In the genomic region with DNA sequence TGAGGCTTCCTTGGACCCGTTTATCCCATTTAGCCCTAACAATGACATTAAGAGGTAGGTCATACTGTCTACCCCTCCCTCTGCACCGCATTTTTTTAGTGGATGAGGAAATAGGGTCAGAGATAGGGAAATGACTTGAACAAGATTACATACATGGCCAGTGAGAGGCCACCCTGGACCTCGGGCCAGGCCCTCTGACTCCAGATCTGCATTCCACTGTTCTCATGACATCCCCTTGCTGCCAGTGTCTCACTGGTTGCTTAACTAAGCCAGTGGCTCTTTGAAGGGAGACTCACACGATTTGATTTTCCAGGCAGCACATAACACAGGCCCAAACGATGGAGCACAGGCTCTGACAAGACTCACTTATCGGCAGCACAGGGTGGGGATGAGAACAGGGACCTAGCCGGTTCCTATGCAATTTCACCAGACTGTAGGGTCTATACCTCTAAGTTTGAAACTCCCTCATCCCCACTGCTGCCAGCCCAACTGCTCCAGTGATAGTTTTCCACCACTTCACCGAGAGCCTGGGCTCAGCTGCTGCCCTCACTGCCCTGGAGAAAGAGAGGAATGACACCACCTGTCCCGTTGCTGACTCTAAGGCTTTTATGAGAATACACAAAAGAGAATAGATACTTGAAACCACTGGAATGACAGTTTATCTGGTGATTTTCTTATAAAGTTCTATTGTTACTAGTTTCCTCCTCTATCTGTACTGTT, we compare ENCODE assay signal across 16 cellular contexts. TPM values are rescaled to one million over a fixed set of nuclear protein-coding genes. Genes with fewer than 3 reads are reported as not detected.
A peak's percentile ranks its signal among the peaks of the same experiment; 100 is the strongest.
DNase-seq lines count a peak whose midpoint lies in the region; ATAC-seq and TF ChIP-seq lines count a peak whose summit lies in the region.
"Had no signal": no experiment of that assay in that cellular context is flagged by ENCODE, and none has a peak within 500 bp of the region (broad histone marks: within the 10 kb centered on the region; RNA-seq: fewer than 3 reads in every experiment).

No MANE protein-coding gene starts in this region.

- TF ChIP-seq CTCF in natural killer cell (IDR thresholded peaks at IDR 0.05) (no peak), fibroblast of villous mesenchyme (IDR thresholded peaks at IDR 0.05; ENCODE audit: insufficient read depth, low read depth, low read length) (no peak)

- peak in 1 of 3 donors; percentile 57 for ATAC-seq in natural killer cell
- no peak for ATAC-seq in natural killer cell treated with Interleukin-12 subunit alpha and Interleukin-12 subunit beta and Interleukin-15 and Interleukin-18, amount 100 ng/mL, for 72 hours
- ATAC-seq in naive thymus-derived CD4-positive, alpha-beta T cell, result peak; percentile 48
- no peak for ATAC-seq in HG03108 (IDR thresholded peaks at IDR 0.05; ENCODE audit: unreplicated experiment)
- ATAC-seq in HG03571 (IDR thresholded peaks at IDR 0.05; ENCODE audit: unreplicated experiment), result no peak
- ATAC-seq: activated CD4-positive, alpha-beta T cell treated with anti-CD3 and anti-CD28 coated beads for 36 hours; GM23338 had no signal

- no peaks in the 10 kb centered on the region for H3K36me3 ChIP-seq in naive thymus-derived CD4-positive, alpha-beta T cell (ENCODE audit: control insufficient read depth in 2 of 3, insufficient read depth in 3 of 3, low read length in 3 of 3)

- peaks cover 2 to 6% of the 10 kb centered on the region in 2 donors for H3K9me3 Mint-ChIP-seq in natural killer cell
- peaks cover 8% of the 10 kb centered on the region for H3K9me3 Mint-ChIP-seq in natural killer cell treated with Interleukin-12 subunit alpha and Interleukin-12 subunit beta and Interleukin-15 and Interleukin-18, amount 100 ng/mL, for 72 hours
- H3K9me3 Mint-ChIP-seq in naive thymus-derived CD4-positive, alpha-beta T cell, result peaks cover 0 to 19% (median 7%) of the 10 kb centered on the region in 11 donors

- intact Hi-C loops in natural killer cell (cut with micrococcal nuclease), result no loop called here
- intact Hi-C loops in naive thymus-derived CD4-positive, alpha-beta T cell (cut with micrococcal nuclease), result no loop called here

- in situ Hi-C loops in ACHN (cut with HindIII; ENCODE audit: low pct_ligation_motif_present, low pct_unique_long_range_greater_than_20kb, low sequenced_read_pairs), result no loop called here

- H3K27ac ChIP-seq in naive thymus-derived CD4-positive, alpha-beta T cell (ENCODE audit: low read depth, low read length), result no peak overlapping the region
- H3K27ac ChIP-seq: tibial artery had no signal

- peak overlapping the region; percentile 10 to 51 for H3K27ac Mint-ChIP-seq in natural killer cell
- H3K27ac Mint-ChIP-seq in natural killer cell treated with Interleukin-12 subunit alpha and Interleukin-12 subunit beta and Interleukin-15 and Interleukin-18, amount 100 ng/mL, for 72 hours, result peak overlapping the region in 1 of 2 donors; percentile 55
- peak overlapping the region in 2 of 9 donors; percentile 12 to 22 for H3K27ac Mint-ChIP-seq in naive thymus-derived CD4-positive, alpha-beta T cell
- H3K27ac Mint-ChIP-seq: activated CD4-positive, alpha-beta T cell treated with anti-CD3 and anti-CD28 coated beads for 36 hours; activated naive CD4-positive, alpha-beta T cell treated with anti-CD3 and anti-CD28 coated beads, Interleukin-2, amount 50 U/mL, for 24 hours; GM23338 had no signal

- POLR2A ChIA-PET in naive thymus-derived CD4-positive, alpha-beta T cell (lab: Charles Lee), result interaction anchor here (0.7 kb wide), 1 partner anchor 499 kb away, joined by 3 read pairs; no protein-coding TSS in a partner anchor

- CTCF ChIA-PET in naive thymus-derived CD4-positive, alpha-beta T cell (lab: Charles Lee), result interaction anchor here (1.6 kb wide), 1 partner anchor 98 kb away, joined by 3 read pairs; no protein-coding TSS in a partner anchor

- H3K4me3 ChIP-seq in fibroblast of villous mesenchyme (ENCODE audit: low read depth, low read length), result no peak overlapping the region
- no peak overlapping the region for H3K4me3 ChIP-seq in naive thymus-derived CD4-positive, alpha-beta T cell (ENCODE audit: low read length)
- H3K4me3 ChIP-seq: GM23338, tibial artery had no signal

- peaks cover 0 to 13% of the 10 kb centered on the region in 2 donors for H3K4me1 ChIP-seq in naive thymus-derived CD4-positive, alpha-beta T cell (ENCODE audit: control insufficient read depth in 2 of 2, insufficient read depth in 2 of 2, low read length in 2 of 2)

- H3K9me3 ChIP-seq in naive thymus-derived CD4-positive, alpha-beta T cell (ENCODE audit: control insufficient read depth in 2 of 3, low read length in 3 of 3), result no peaks in the 10 kb centered on the region

- H3K36me3 Mint-ChIP-seq in natural killer cell, result peaks cover 15% of the 10 kb centered on the region
- H3K36me3 Mint-ChIP-seq in natural killer cell treated with Interleukin-12 subunit alpha and Interleukin-12 subunit beta and Interleukin-15 and Interleukin-18, amount 100 ng/mL, for 72 hours, result peaks cover 18% of the 10 kb centered on the region
- H3K36me3 Mint-ChIP-seq in naive thymus-derived CD4-positive, alpha-beta T cell, result peaks cover 7 to 42% (median 18%) of the 10 kb centered on the region in 5 donors

- no peaks in the 10 kb centered on the region for H3K27me3 ChIP-seq in naive thymus-derived CD4-positive, alpha-beta T cell (ENCODE audit: control insufficient read depth in 2 of 2, insufficient read depth in 2 of 2, low read length in 2 of 2)
- H3K27me3 ChIP-seq: tibial artery had no signal

- DNase-seq in natural killer cell (no peak), fibroblast of villous mesenchyme (ENCODE audit: low read depth) (peak; percentile 22), retina (no peak), ACHN (no peak)
- DNase-seq in natural killer cell treated with Interleukin-12 subunit alpha and Interleukin-12 subunit beta and Interleukin-15 and Interleukin-18, amount 100 ng/mL, for 72 hours (ENCODE audit: low spot score), result no peak
- DNase-seq in naive thymus-derived CD4-positive, alpha-beta T cell, result no peak
- DNase-seq: activated CD4-positive, alpha-beta T cell treated with anti-CD3 and anti-CD28 coated beads for 36 hours; EL; NCI-H345; SHP77; stimulated activated CD4-positive, alpha-beta T cell treated with anti-CD3 and anti-CD28 coated beads, Interleukin-1b, Interleukin-23, amount 100 ng/mL, for 48 hours had no signal

- H3K4me3 Mint-ChIP-seq in natural killer cell, result no peak overlapping the region
- no peak overlapping the region for H3K4me3 Mint-ChIP-seq in natural killer cell treated with Interleukin-12 subunit alpha and Interleukin-12 subunit beta and Interleukin-15 and Interleukin-18, amount 100 ng/mL, for 72 hours
- peak overlapping the region in 4 of 10 donors; percentile 2 to 13 (median 11) for H3K4me3 Mint-ChIP-seq in naive thymus-derived CD4-positive, alpha-beta T cell
- H3K4me3 Mint-ChIP-seq: activated CD4-positive, alpha-beta T cell treated with anti-CD3 and anti-CD28 coated beads for 36 hours; activated naive CD4-positive, alpha-beta T cell treated with anti-CD3 and anti-CD28 coated beads, Interleukin-2, amount 50 U/mL, for 24 hours; GM23338 had no signal

- H3K4me1 Mint-ChIP-seq in natural killer cell, result peaks cover 87 to 88% of the 10 kb centered on the region in 2 donors
- H3K4me1 Mint-ChIP-seq in natural killer cell treated with Interleukin-12 subunit alpha and Interleukin-12 subunit beta and Interleukin-15 and Interleukin-18, amount 100 ng/mL, for 72 hours (ENCODE audit: low read depth in 2 of 2), result peaks cover 64 to 66% of the 10 kb centered on the region in 2 donors
- peaks cover 21 to 59% (median 44%) of the 10 kb centered on the region in 7 donors for H3K4me1 Mint-ChIP-seq in naive thymus-derived CD4-positive, alpha-beta T cell

- H3K27me3 Mint-ChIP-seq in natural killer cell (ENCODE audit: low read depth in 2 of 2), result no peaks in the 10 kb centered on the region
- no peaks in the 10 kb centered on the region for H3K27me3 Mint-ChIP-seq in natural killer cell treated with Interleukin-12 subunit alpha and Interleukin-12 subunit beta and Interleukin-15 and Interleukin-18, amount 100 ng/mL, for 72 hours
- H3K27me3 Mint-ChIP-seq in naive thymus-derived CD4-positive, alpha-beta T cell, result no peaks in the 10 kb centered on the region
- H3K27me3 Mint-ChIP-seq: activated CD4-positive, alpha-beta T cell treated with anti-CD3 and anti-CD28 coated beads for 36 hours; activated naive CD4-positive, alpha-beta T cell treated with anti-CD3 and anti-CD28 coated beads, Interleukin-2, amount 50 U/mL, for 24 hours had no signal

RNA-seq across cellular contexts. Expression of a gene that starts 19.5 kb away (rescaled TPM):
- 10 to 100 TPM in 1 of 3 donors, 1 to 10 TPM in 2; 5.5 to 10.5 (median 7.9) TPM for total RNA-seq in natural killer cell
- total RNA-seq in natural killer cell treated with Interleukin-12 subunit alpha and Interleukin-12 subunit beta and Interleukin-15 and Interleukin-18, amount 100 ng/mL, for 72 hours, result 1 to 10 TPM; 3.7 to 7.2 TPM
- 2.6 and 3.2 TPM in 2 replicates for total RNA-seq in fibroblast of villous mesenchyme
- 10 to 100 TPM in 3 of 5 experiments, 1 to 10 TPM in 2; 6.4 to 34.1 (median 15.2) TPM for total RNA-seq in naive thymus-derived CD4-positive, alpha-beta T cell
- 10 to 100 TPM in 1 of 2 donors, 1 to 10 TPM in 1; 8.5 to 10.6 TPM for polyA plus RNA-seq in naive thymus-derived CD4-positive, alpha-beta T cell

RNA-seq across cellular contexts. Expression of a gene that starts 19.6 kb away (rescaled TPM):
- total RNA-seq in natural killer cell, result 100 to 1,000 TPM in 2 of 3 donors, 10 to 100 TPM in 1; 93.7 to 131 (median 102) TPM
- total RNA-seq in natural killer cell treated with Interleukin-12 subunit alpha and Interleukin-12 subunit beta and Interleukin-15 and Interleukin-18, amount 100 ng/mL, for 72 hours, result 10 to 100 TPM; 36.8 to 49.1 TPM
- total RNA-seq in fibroblast of villous mesenchyme, result 74.4 and 93.7 TPM in 2 replicates
- total RNA-seq in naive thymus-derived CD4-positive, alpha-beta T cell, result 10 to 100 TPM in 4 of 5 experiments, 1 to 10 TPM in 1; 7.1 to 73.1 (median 27.0) TPM
- polyA plus RNA-seq in naive thymus-derived CD4-positive, alpha-beta T cell, result under 1 TPM; 0.35 to 0.89 TPM

RNA-seq across cellular contexts. Expression of a gene that starts 55.0 kb away (rescaled TPM):
- total RNA-seq in natural killer cell, result 10 to 100 TPM; 12.3 to 25.4 (median 16.0) TPM
- total RNA-seq in natural killer cell treated with Interleukin-12 subunit alpha and Interleukin-12 subunit beta and Interleukin-15 and Interleukin-18, amount 100 ng/mL, for 72 hours, result 10 to 100 TPM; 17.4 to 25.8 TPM
- 16.8 and 32.0 TPM in 2 replicates for total RNA-seq in fibroblast of villous mesenchyme
- 10 to 100 TPM; 13.1 to 32.3 (median 21.6) TPM for total RNA-seq in naive thymus-derived CD4-positive, alpha-beta T cell
- 10 to 100 TPM; 13.1 to 17.8 TPM for polyA plus RNA-seq in naive thymus-derived CD4-positive, alpha-beta T cell

RNA-seq across cellular contexts. Expression of a gene that starts 55.1 kb away (rescaled TPM):
- total RNA-seq in natural killer cell, result 10 to 100 TPM; 27.3 to 34.3 (median 30.3) TPM
- 10 to 100 TPM in 1 of 2 donors, 1 to 10 TPM in 1; 5.8 to 11.6 TPM for total RNA-seq in natural killer cell treated with Interleukin-12 subunit alpha and Interleukin-12 subunit beta and Interleukin-15 and Interleukin-18, amount 100 ng/mL, for 72 hours
- 16.1 and 27.2 TPM in 2 replicates for total RNA-seq in fibroblast of villous mesenchyme
- total RNA-seq in naive thymus-derived CD4-positive, alpha-beta T cell, result 10 to 100 TPM; 12.7 to 24.7 (median 15.7) TPM
- polyA plus RNA-seq in naive thymus-derived CD4-positive, alpha-beta T cell, result 1 to 10 TPM; 7.5 to 8.9 TPM
